Comparison of ENCODE assay signal across 1 cellular context in genomic region chr22:36807627-36808026, GRCh38.
TF ChIP-seq lines count a peak whose summit lies in the region.

No MANE protein-coding gene starts in this region.

TF ChIP-seq in H1, 55 proteins besides CTCF, POLR2A, EP300 and RAD21:
- no peak for TF ChIP-seq POLR2AphosphoS5 (IDR thresholded peaks at IDR 0.05; ENCODE audit: low read depth, low read length)
- TF ChIP-seq KDM1A (IDR thresholded peaks at IDR 0.05; ENCODE audit: borderline replicate concordance, low read length) = no peak
- no peak for TF ChIP-seq FOSL1 (IDR thresholded peaks at IDR 0.05; ENCODE audit: insufficient read depth, low read depth, low read length)
- no peak for TF ChIP-seq RBBP5 (IDR thresholded peaks at IDR 0.05; ENCODE audit: borderline replicate concordance, low read depth, low read length)
- no peak for TF ChIP-seq SUZ12 (IDR thresholded peaks at IDR 0.05; ENCODE audit: low read length)
- TF ChIP-seq ASH2L (IDR thresholded peaks at IDR 0.05; ENCODE audit: low read length) = no peak
- no peak for TF ChIP-seq TCF12 (IDR thresholded peaks at IDR 0.05; ENCODE audit: low read depth, low read length)
- no peak for TF ChIP-seq EGR1 (IDR thresholded peaks at IDR 0.05; ENCODE audit: borderline replicate concordance, low read depth, low read length)
